Comparison of ENCODE assay signal across 2 cellular contexts in the genomic region with DNA sequence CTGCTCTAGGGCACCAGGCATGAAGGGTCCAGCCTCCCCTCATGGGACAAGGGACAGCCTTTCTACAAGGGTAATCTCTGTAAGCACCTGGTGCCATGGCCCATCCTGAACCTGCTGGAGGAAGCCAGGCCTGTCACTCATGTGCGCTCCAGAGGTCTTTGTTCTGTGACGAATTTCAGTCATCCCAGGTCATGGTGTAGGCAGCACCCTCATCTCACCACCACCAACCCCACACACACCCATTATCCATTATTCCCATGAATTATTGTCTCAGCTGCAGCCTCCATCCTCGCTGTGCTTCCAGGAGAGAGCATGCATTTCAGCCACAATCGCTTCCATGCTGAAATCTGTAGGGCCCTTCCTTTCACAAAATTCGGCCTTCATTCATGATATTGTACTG.
TF ChIP-seq lines count a peak whose summit lies in the region.

No MANE protein-coding gene starts in this region.

TF ChIP-seq in WTC11, 78 proteins besides CTCF, POLR2A, EP300 and RAD21:
- TF ChIP-seq HMGA2 (CRISPR knock-in tag; IDR thresholded peaks at IDR 0.05) (no peak), JAZF1 (CRISPR knock-in tag; IDR thresholded peaks at IDR 0.05) (no peak)
TF ChIP-seq in WTC11: peak in this region for 0.

TF ChIP-seq in H1, 55 proteins besides CTCF, POLR2A, EP300 and RAD21:
- no peak for TF ChIP-seq JUND (IDR thresholded peaks at IDR 0.05; ENCODE audit: low read length)
- no peak for TF ChIP-seq GTF2F1 (IDR thresholded peaks at IDR 0.05; ENCODE audit: borderline replicate concordance, low read depth, low read length)
- no peak for TF ChIP-seq E2F6 (IDR thresholded peaks at IDR 0.05)
- no peak for TF ChIP-seq SP1 (IDR thresholded peaks at IDR 0.05; ENCODE audit: low read depth, low read length)
- TF ChIP-seq POU5F1 (IDR thresholded peaks at IDR 0.05; ENCODE audit: low read depth, low read length) = no peak
- TF ChIP-seq TAF1 (IDR thresholded peaks at IDR 0.05; ENCODE audit: low read depth, low read length) = no peak
- no peak for TF ChIP-seq RFX5 (IDR thresholded peaks at IDR 0.05; ENCODE audit: borderline replicate concordance, low read depth, low read length)
- TF ChIP-seq CEBPB (IDR thresholded peaks at IDR 0.05; ENCODE audit: low read depth, low read length) = no peak
- TF ChIP-seq SRF (IDR thresholded peaks at IDR 0.05; ENCODE audit: low read depth, low read length) = no peak
- no peak for TF ChIP-seq SUZ12 (IDR thresholded peaks at IDR 0.05; ENCODE audit: low read length)
